9 cellular contexts compared by ENCODE assay signal in the genomic region with DNA sequence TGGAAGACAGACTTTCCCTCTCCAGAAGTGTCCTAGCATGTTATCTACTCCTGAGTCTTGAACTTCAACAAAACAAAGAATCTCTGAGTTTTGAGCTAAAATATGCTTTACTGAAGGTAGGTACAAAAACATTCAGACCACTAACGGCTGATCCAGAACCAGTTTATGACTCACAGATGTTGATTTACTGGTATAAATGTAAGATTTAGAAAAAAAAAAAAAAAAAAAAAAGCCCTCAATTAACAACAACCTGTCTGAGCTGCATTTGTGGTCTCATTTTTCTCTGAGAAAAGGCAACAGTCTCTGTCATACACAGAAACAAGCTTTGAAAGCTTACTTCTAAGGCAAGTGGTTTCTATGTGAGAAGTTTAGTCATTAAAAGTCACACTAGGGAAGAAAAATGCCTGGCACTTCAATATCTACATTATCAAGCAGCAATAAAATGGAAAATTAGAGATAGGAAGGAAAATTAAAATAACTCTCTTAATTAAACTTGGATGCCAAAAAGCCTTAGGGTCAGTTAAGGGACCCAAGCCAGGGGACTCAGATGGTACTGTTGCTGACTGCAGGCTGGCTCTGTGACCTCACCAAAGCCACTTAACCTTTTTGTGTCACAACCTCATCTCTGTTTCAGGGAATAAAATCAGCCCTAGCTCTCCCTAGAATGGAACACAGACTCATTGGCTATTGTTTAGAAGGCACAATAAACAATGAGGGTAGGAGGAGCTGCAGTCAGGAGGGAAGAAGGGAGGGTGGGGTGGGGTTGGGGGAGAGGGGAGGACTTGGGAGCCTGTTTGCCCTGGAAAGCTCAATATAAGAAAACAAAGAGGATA.
DNase-seq lines count a peak whose midpoint lies in the region; ATAC-seq, FAIRE-seq and TF ChIP-seq lines count a peak whose summit lies in the region.
"Had no signal": no experiment of that assay in that cellular context is flagged by ENCODE, and none has a peak within 500 bp of the region (broad histone marks: within the 10 kb centered on the region; RNA-seq: fewer than 3 reads in every experiment).

No MANE protein-coding gene starts in this region.

- FAIRE-seq in GM19239 (lab: Jason Lieb, UNC) (peak; percentile 71), endometrium (lab: Jason Lieb, UNC) (peak; percentile 77)
- FAIRE-seq: islet of Langerhans had no signal

- TF ChIP-seq CTCF in Peyer's patch (IDR thresholded peaks at IDR 0.05): no peak

- H3K4me3 ChIP-seq in Peyer's patch: no peak overlapping the region

- ATAC-seq in GM21360 (IDR thresholded peaks at IDR 0.05; ENCODE audit: unreplicated experiment): no peak
- no peak for ATAC-seq in left colon
- no peak for ATAC-seq in HG02973 (IDR thresholded peaks at IDR 0.05; ENCODE audit: unreplicated experiment)

- intact Hi-C loops in left colon (cut with DNase I, micrococcal nuclease): no loop called here

- peak in 1 of 2 donors; percentile 30 for TF ChIP-seq POLR2A in Peyer's patch (IDR thresholded peaks at IDR 0.05)

- peaks cover 0 to 4% (median 0%) of the 10 kb centered on the region in 4 donors for H3K4me1 ChIP-seq in Peyer's patch

- H3K27me3 ChIP-seq in Peyer's patch: no peaks in the 10 kb centered on the region

- peak overlapping the region; percentile 34 to 98 (median 58) for H3K27ac ChIP-seq in Peyer's patch

- H3K9me3 ChIP-seq in Peyer's patch: no peaks in the 10 kb centered on the region

- no peak for DNase-seq in GM19239 (ENCODE audit: insufficient read length, low spot score)
- DNase-seq in Peyer's patch: no peak
- peak; percentile 95 for DNase-seq in renal cortical epithelial cell (ENCODE audit: low read depth)
- DNase-seq in activated effector memory CD4-positive, alpha-beta T cell treated with Interleukin-2 at 50 U/mL for 16 hours: no peak
- no peak for DNase-seq in left colon

- no peaks in the 10 kb centered on the region for H3K36me3 ChIP-seq in Peyer's patch
